Comparison of ENCODE assay signal across 1 cellular context in genomic region chr14:50725761-50726160, GRCh38.
A peak's percentile ranks its signal among the peaks of the same experiment; 100 is the strongest.
TF ChIP-seq lines count a peak whose summit lies in the region.

No MANE protein-coding gene starts in this region.

TF ChIP-seq in GM12878, 131 proteins besides CTCF, POLR2A, EP300 and RAD21:
- no peak for TF ChIP-seq TBL1XR1 (IDR thresholded peaks at IDR 0.05; ENCODE audit: low read depth, low read length)
- no peak for TF ChIP-seq IRF3 (IDR thresholded peaks at IDR 0.05)
- TF ChIP-seq ZNF24 (IDR thresholded peaks at IDR 0.05), result peak; percentile 86
